In the genomic region with DNA sequence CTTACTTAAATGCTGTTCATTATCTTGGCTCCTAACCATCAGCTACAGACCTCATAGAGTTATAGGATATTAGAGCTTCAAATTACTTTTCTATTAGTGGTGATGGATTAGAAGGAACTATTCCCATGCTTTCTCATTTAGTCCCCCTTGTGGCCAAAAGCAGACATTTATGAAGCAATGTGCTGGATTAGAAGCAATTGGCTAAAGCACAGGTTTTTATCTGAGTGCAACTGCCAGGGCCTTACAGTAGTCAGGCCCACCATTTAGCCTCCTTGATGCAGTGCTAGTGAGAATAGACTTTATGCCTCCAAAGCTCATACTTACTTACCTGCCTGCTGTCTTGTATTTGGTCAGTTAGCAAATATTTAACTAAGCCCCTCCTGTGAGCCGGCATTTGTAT, we compare ENCODE assay signal across 8 cellular contexts.
DNase-seq lines count a peak whose midpoint lies in the region; TF ChIP-seq lines count a peak whose summit lies in the region.
"Had no signal": no experiment of that assay in that cellular context is flagged by ENCODE, and none has a peak within 500 bp of the region (broad histone marks: within the 10 kb centered on the region; RNA-seq: fewer than 3 reads in every experiment).

No MANE protein-coding gene starts in this region.

- TF ChIP-seq POLR2A in esophagus squamous epithelium (IDR thresholded peaks at IDR 0.05) = no peak
- TF ChIP-seq POLR2A in prostate gland (IDR thresholded peaks at IDR 0.05) = no peak
- TF ChIP-seq POLR2A in suprapubic skin (IDR thresholded peaks at IDR 0.05) = no peak

- H3K4me3 Mint-ChIP-seq in activated naive CD8-positive, alpha-beta T cell treated with anti-CD3 and anti-CD28 coated beads for 36 hours = no peak overlapping the region
- H3K4me3 Mint-ChIP-seq: T-helper 1 cell treated with Interleukin-12 subunit alpha and Interleukin-12 subunit beta and Interleukin-4 antibody, amounts not matched to agents 30 μg/mL and 1 μg/mL, for 36 hours had no signal

- no peaks in the 10 kb centered on the region for H3K36me3 ChIP-seq in GM23248 (ENCODE audit: low read depth)
- no peaks in the 10 kb centered on the region for H3K36me3 ChIP-seq in esophagus squamous epithelium
- H3K36me3 ChIP-seq in prostate gland = no peaks in the 10 kb centered on the region
- no peaks in the 10 kb centered on the region for H3K36me3 ChIP-seq in suprapubic skin

- intact Hi-C loops in esophagus squamous epithelium (cut with DNase I) = no loop called here
- intact Hi-C loops in prostate gland (cut with DNase I) = no loop called here

- H3K9me2 ChIP-seq in GM23248 (ENCODE audit: insufficient read depth) = no peaks in the 10 kb centered on the region

- H3K9me3 Mint-ChIP-seq in activated naive CD8-positive, alpha-beta T cell treated with anti-CD3 and anti-CD28 coated beads for 36 hours = no peaks in the 10 kb centered on the region
- H3K9me3 Mint-ChIP-seq: T-helper 1 cell treated with Interleukin-12 subunit alpha and Interleukin-12 subunit beta and Interleukin-4 antibody, amounts not matched to agents 30 μg/mL and 1 μg/mL, for 36 hours had no signal

- no peak overlapping the region for H3K4me2 ChIP-seq in GM23248 (ENCODE audit: unreplicated experiment)

- no peaks in the 10 kb centered on the region for H3K36me3 Mint-ChIP-seq in activated naive CD8-positive, alpha-beta T cell treated with anti-CD3 and anti-CD28 coated beads for 36 hours

- 85 to 92% methylated on average over 1 of the region's 1 CpG for WGBS in GM23248 (ENCODE audit: low coverage in 1 of 2, low lambda C conversion rate in 2 of 2, missing lambda C conversion rate in 2 of 2), 2 experiments
- no CpG with 5 or more reads among the region's 1 CpG for WGBS in esophagus squamous epithelium, 2 donors
- WGBS in prostate gland = 78% methylated on average over 1 of the region's 1 CpG
- 95% methylated on average over 1 of the region's 1 CpG for WGBS in suprapubic skin

- no peaks in the 10 kb centered on the region for H3K27me3 Mint-ChIP-seq in activated naive CD8-positive, alpha-beta T cell treated with anti-CD3 and anti-CD28 coated beads for 36 hours

- TF ChIP-seq CTCF in esophagus squamous epithelium (IDR thresholded peaks at IDR 0.05) (peak in 5 of 6 experiments; percentile 34 to 49 (median 39)), prostate gland (IDR thresholded peaks at IDR 0.05) (peak in 3 of 4 experiments; percentile 29 to 47 (median 39)), suprapubic skin (IDR thresholded peaks at IDR 0.05) (no peak)

- H3K27me3 ChIP-seq in GM23248 (replicated peaks; ENCODE audit: insufficient read depth) (no peaks in the 10 kb centered on the region), esophagus squamous epithelium (no peaks in the 10 kb centered on the region), prostate gland (replicated peaks; ENCODE audit: insufficient read depth) (no peaks in the 10 kb centered on the region), suprapubic skin (no peaks in the 10 kb centered on the region)

- no peak overlapping the region for H3K4me3 ChIP-seq in GM23248
- no peak overlapping the region for H3K4me3 ChIP-seq in esophagus squamous epithelium
- H3K4me3 ChIP-seq in prostate gland = no peak overlapping the region
- no peak overlapping the region for H3K4me3 ChIP-seq in suprapubic skin

- no peaks in the 10 kb centered on the region for H3K4me1 ChIP-seq in GM23248 (ENCODE audit: insufficient read depth)
- no peaks in the 10 kb centered on the region for H3K4me1 ChIP-seq in esophagus squamous epithelium
- H3K4me1 ChIP-seq in prostate gland (replicated peaks) = no peaks in the 10 kb centered on the region
- no peaks in the 10 kb centered on the region for H3K4me1 ChIP-seq in suprapubic skin

- no peak overlapping the region for H2AFZ ChIP-seq in GM23248

- DNase-seq in GM23248 = peak; percentile 41
- DNase-seq in NCI-H774 (lab: John Stamatoyannopoulos, UW) = peak; percentile 0
- DNase-seq in esophagus squamous epithelium (lab: John Stamatoyannopoulos, UW) = no peak
- no peak for DNase-seq in prostate gland (ENCODE audit: low spot score)
- DNase-seq in activated naive CD8-positive, alpha-beta T cell treated with anti-CD3 and anti-CD28 coated beads for 36 hours = no peak
- no peak for DNase-seq in suprapubic skin (ENCODE audit: low spot score in 2 of 2)
- no peak for DNase-seq in NCI-H146 (lab: John Stamatoyannopoulos, UW)

- in situ Hi-C loops in GM23248 (cut with MboI) = no loop called here

- TF ChIP-seq EP300 in suprapubic skin (IDR thresholded peaks at IDR 0.05) = no peak

- no peaks in the 10 kb centered on the region for H3F3A ChIP-seq in GM23248 (ENCODE audit: insufficient read depth)

- H3K27ac Mint-ChIP-seq in activated naive CD8-positive, alpha-beta T cell treated with anti-CD3 and anti-CD28 coated beads for 36 hours = no peak overlapping the region
- H3K27ac Mint-ChIP-seq: T-helper 1 cell treated with Interleukin-12 subunit alpha and Interleukin-12 subunit beta and Interleukin-4 antibody, amounts not matched to agents 30 μg/mL and 1 μg/mL, for 36 hours had no signal

- no peaks in the 10 kb centered on the region for H3K79me2 ChIP-seq in GM23248 (ENCODE audit: insufficient read depth)

- H3K27ac ChIP-seq in GM23248 = no peak overlapping the region
- H3K27ac ChIP-seq in esophagus squamous epithelium = no peak overlapping the region
- H3K27ac ChIP-seq in prostate gland = no peak overlapping the region
- H3K27ac ChIP-seq in suprapubic skin = no peak overlapping the region

- H3K9ac ChIP-seq in GM23248 = no peak overlapping the region

- no peaks in the 10 kb centered on the region for H4K20me1 ChIP-seq in GM23248 (ENCODE audit: insufficient read depth)

- H3K4me1 Mint-ChIP-seq in activated naive CD8-positive, alpha-beta T cell treated with anti-CD3 and anti-CD28 coated beads for 36 hours = no peaks in the 10 kb centered on the region

- no peaks in the 10 kb centered on the region for H3K9me3 ChIP-seq in GM23248 (ENCODE audit: low read depth)
- H3K9me3 ChIP-seq in esophagus squamous epithelium = no peaks in the 10 kb centered on the region
- H3K9me3 ChIP-seq in prostate gland = no peaks in the 10 kb centered on the region
- H3K9me3 ChIP-seq in suprapubic skin = no peaks in the 10 kb centered on the region

Comparison
In these comparisons a context has a peak if more than half of its experiments do, and no peak if none do; other contexts are left out.
1. DNase-seq: peak in GM23248 (single experiment) and NCI-H774 (single experiment); none in esophagus squamous epithelium (single experiment), prostate gland (single experiment), activated naive CD8-positive, alpha-beta T cell treated with anti-CD3 and anti-CD28 coated beads for 36 hours (single experiment), suprapubic skin (0 of 2) and NCI-H146 (single experiment).
2. CTCF ChIP-seq: peak in esophagus squamous epithelium (5 of 6) and prostate gland (3 of 4); none in suprapubic skin (0 of 2).